ENCODE assay signal across 8 cellular contexts in genomic region chr11:128632151-128632791, GRCh38. TPM values are rescaled to one million over a fixed set of nuclear protein-coding genes. Genes with fewer than 3 reads are reported as not detected.
A peak's percentile ranks its signal among the peaks of the same experiment; 100 is the strongest.
DNase-seq lines count a peak whose midpoint lies in the region; ATAC-seq and TF ChIP-seq lines count a peak whose summit lies in the region.

No MANE protein-coding gene starts in this region.

- no peak overlapping the region for H3K27ac ChIP-seq in sigmoid colon

- H3K27ac Mint-ChIP-seq in activated T-helper 1 cell treated with anti-CD3 and anti-CD28 coated beads, Interleukin-12 subunit alpha, Interleukin-12 subunit beta, Interleukin-2, Interleukin-4 antibody, amounts not matched to agents 30 ng/mL and 10 ng/mL and 1 ng/mL, durations not matched to agents 14 hours and 24 hours and 36 hours: peak overlapping the region; percentile 5

- no peak for TF ChIP-seq EP300 in sigmoid colon (IDR thresholded peaks at IDR 0.05)

- no peaks in the 10 kb centered on the region for H3K27me3 ChIP-seq in sigmoid colon

- H3K4me3 Mint-ChIP-seq in activated T-helper 1 cell treated with anti-CD3 and anti-CD28 coated beads, Interleukin-12 subunit alpha, Interleukin-12 subunit beta, Interleukin-2, Interleukin-4 antibody, amounts not matched to agents 30 ng/mL and 10 ng/mL and 1 ng/mL, durations not matched to agents 14 hours and 24 hours and 36 hours: no peak overlapping the region

- H3K9me3 Mint-ChIP-seq in activated T-helper 1 cell treated with anti-CD3 and anti-CD28 coated beads, Interleukin-12 subunit alpha, Interleukin-12 subunit beta, Interleukin-2, Interleukin-4 antibody, amounts not matched to agents 30 ng/mL and 10 ng/mL and 1 ng/mL, durations not matched to agents 14 hours and 24 hours and 36 hours: no peaks in the 10 kb centered on the region

- peaks cover 0 to 12% (median 3%) of the 10 kb centered on the region in 4 donors for H3K4me1 ChIP-seq in sigmoid colon

- TF ChIP-seq POLR2A in sigmoid colon (IDR thresholded peaks at IDR 0.05): no peak

- peaks cover 59% of the 10 kb centered on the region for H3K4me1 Mint-ChIP-seq in activated T-helper 1 cell treated with anti-CD3 and anti-CD28 coated beads, Interleukin-12 subunit alpha, Interleukin-12 subunit beta, Interleukin-2, Interleukin-4 antibody, amounts not matched to agents 30 ng/mL and 10 ng/mL and 1 ng/mL, durations not matched to agents 14 hours and 24 hours and 36 hours (ENCODE audit: low read depth)

- peaks cover 1% of the 10 kb centered on the region for H3K36me3 Mint-ChIP-seq in activated T-helper 1 cell treated with anti-CD3 and anti-CD28 coated beads, Interleukin-12 subunit alpha, Interleukin-12 subunit beta, Interleukin-2, Interleukin-4 antibody, amounts not matched to agents 30 ng/mL and 10 ng/mL and 1 ng/mL, durations not matched to agents 14 hours and 24 hours and 36 hours (ENCODE audit: low read depth)

- H3K9me3 ChIP-seq in sigmoid colon: no peaks in the 10 kb centered on the region

- WGBS in sigmoid colon, 2 donors: 55 to 57% methylated on average over 6 of the region's 6 CpGs

- ATAC-seq in GM21723 (IDR thresholded peaks at IDR 0.05; ENCODE audit: unreplicated experiment): peak; percentile 44

- no peak overlapping the region for H3K4me3 ChIP-seq in sigmoid colon

- intact Hi-C loops in activated T-helper 1 cell treated with anti-CD3 and anti-CD28 coated beads, Interleukin-12 subunit alpha, Interleukin-12 subunit beta, Interleukin-2, Interleukin-4 antibody, amounts not matched to agents 30 ng/mL and 10 ng/mL and 1 ng/mL, durations not matched to agents 14 hours and 24 hours and 36 hours (cut with micrococcal nuclease): loop anchor here (1.0 kb wide), 1 partner anchor 601 kb away; no protein-coding TSS in a partner anchor
- intact Hi-C loops in sigmoid colon (cut with DNase I): no loop called here

- H3K27me3 Mint-ChIP-seq in activated T-helper 1 cell treated with anti-CD3 and anti-CD28 coated beads, Interleukin-12 subunit alpha, Interleukin-12 subunit beta, Interleukin-2, Interleukin-4 antibody, amounts not matched to agents 30 ng/mL and 10 ng/mL and 1 ng/mL, durations not matched to agents 14 hours and 24 hours and 36 hours (ENCODE audit: insufficient read depth): peaks cover 5% of the 10 kb centered on the region

- TF ChIP-seq CTCF in sigmoid colon (IDR thresholded peaks at IDR 0.05): peak in 3 of 4 experiments; percentile 21 to 50 (median 29)

- peak; percentile 26 for DNase-seq in COR-L47 (lab: John Stamatoyannopoulos, UW)
- peak; percentile 45 for DNase-seq in NCI-H748 (lab: John Stamatoyannopoulos, UW; ENCODE audit: unreplicated experiment)
- DNase-seq in activated T-helper 1 cell treated with anti-CD3 and anti-CD28 coated beads, Interleukin-12 subunit alpha, Interleukin-12 subunit beta, Interleukin-2, Interleukin-4 antibody, amounts not matched to agents 30 ng/mL and 10 ng/mL and 1 ng/mL, durations not matched to agents 14 hours and 24 hours and 36 hours (ENCODE audit: low spot score): peak; percentile 28
- peak; percentile 31 for DNase-seq in glomerular visceral epithelial cell (ENCODE audit: extremely low spot score)
- no peak for DNase-seq in sigmoid colon
- DNase-seq in LoVo (ENCODE audit: low spot score): no peak
- DNase-seq in NCI-H446 treated with DMSO at 0.1 percent for 48 hours (lab: John Stamatoyannopoulos, UW): no peak

- no peaks in the 10 kb centered on the region for H3K36me3 ChIP-seq in sigmoid colon

RNA-seq across cellular contexts. Expression of gene ETS1, which starts 44.9 kb away (rescaled TPM):
- total RNA-seq in activated T-helper 1 cell treated with anti-CD3 and anti-CD28 coated beads, Interleukin-12 subunit alpha, Interleukin-12 subunit beta, Interleukin-2, Interleukin-4 antibody, amounts not matched to agents 30 ng/mL and 10 ng/mL and 1 ng/mL, durations not matched to agents 14 hours and 24 hours and 36 hours: 609 and 619 TPM in 2 replicates
- 10 to 100 TPM; 23.3 to 29.5 (median 25.3) TPM for total RNA-seq in sigmoid colon
- 100 to 1,000 TPM in 1 of 3 donors, 10 to 100 TPM in 2; 12.5 to 122 (median 14.4) TPM for polyA plus RNA-seq in sigmoid colon

Comparison
In these comparisons a context has a peak if more than half of its experiments do, and no peak if none do; other contexts are left out.
1. DNase-seq: peak in COR-L47 (single experiment), NCI-H748 (single experiment), activated T-helper 1 cell treated with anti-CD3 and anti-CD28 coated beads, Interleukin-12 subunit alpha, Interleukin-12 subunit beta, Interleukin-2, Interleukin-4 antibody, amounts not matched to agents 30 ng/mL and 10 ng/mL and 1 ng/mL, durations not matched to agents 14 hours and 24 hours and 36 hours (single experiment) and glomerular visceral epithelial cell (single experiment); none in sigmoid colon (single experiment), LoVo (single experiment) and NCI-H446 treated with DMSO at 0.1 percent for 48 hours (single experiment).
2. RNA of gene ETS1, which starts 44.9 kb away (total RNA-seq): 609 to 619 TPM in activated T-helper 1 cell treated with anti-CD3 and anti-CD28 coated beads, Interleukin-12 subunit alpha, Interleukin-12 subunit beta, Interleukin-2, Interleukin-4 antibody, amounts not matched to agents 30 ng/mL and 10 ng/mL and 1 ng/mL, durations not matched to agents 14 hours and 24 hours and 36 hours; 23.3 to 29.5 TPM in sigmoid colon; every median in the first group is over 10 times any median in the second.